ENCODE assay signal across 5 cellular contexts in genomic region chr6:129620234-129620610, GRCh38.
"Had no signal": no experiment of that assay in that cellular context is flagged by ENCODE, and none has a peak within 500 bp of the region (broad histone marks: within the 10 kb centered on the region; RNA-seq: fewer than 3 reads in every experiment).

No MANE protein-coding gene starts in this region.

- H2AFZ ChIP-seq: GM23248 had no signal

- H3K27ac ChIP-seq: GM23248 had no signal

- H3K9ac ChIP-seq: GM23248 had no signal

- H3K9me3 ChIP-seq: HAP-1 had no signal

- H3K27me3 Mint-ChIP-seq: IgD-negative memory B cell had no signal

- H3K4me3 Mint-ChIP-seq: IgD-negative memory B cell had no signal

- H3K27ac Mint-ChIP-seq: IgD-negative memory B cell had no signal

- DNase-seq: GM23248, GOT3, H7 had no signal

- H3K4me3 ChIP-seq: GM23248, HAP-1 had no signal

- H3K36me3 ChIP-seq: HAP-1 had no signal
